Comparison of ENCODE assay signal across 1 cellular context in the genomic region with DNA sequence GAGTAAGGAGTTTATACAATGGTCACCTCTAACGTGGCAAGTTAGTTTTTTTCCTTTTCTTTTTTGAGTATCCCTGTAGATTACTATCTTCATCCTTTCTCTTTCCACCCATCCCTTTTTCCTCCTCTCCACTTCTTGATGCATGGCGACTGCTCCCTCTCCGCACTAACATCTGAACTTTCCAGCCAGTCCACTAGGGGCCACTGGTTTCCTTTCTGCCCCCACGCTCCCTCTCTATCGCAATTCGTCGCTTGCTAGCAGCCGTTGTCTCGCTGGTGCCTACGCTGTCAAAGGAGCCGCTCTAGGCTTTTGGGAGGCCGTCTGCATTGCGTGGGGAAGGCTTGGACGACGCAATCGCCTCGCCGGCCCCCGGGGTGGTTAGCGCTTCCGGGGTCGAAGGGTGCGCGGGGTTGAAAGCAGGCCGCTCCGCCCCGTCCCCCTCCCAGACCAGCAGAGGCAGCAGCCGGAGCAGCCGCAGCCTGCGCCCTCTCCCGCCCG.
TF ChIP-seq lines count a peak whose summit lies in the region.

A gene (plus strand): TSS at position 442 of the 498 bp plus-strand sequence. CDS start 2,699 bp downstream, outside the sequence.

TF ChIP-seq in HEK293, 187 proteins besides CTCF, POLR2A, EP300 and RAD21 (continued from another document and continues in another):
- TF ChIP-seq, protein P1, sequence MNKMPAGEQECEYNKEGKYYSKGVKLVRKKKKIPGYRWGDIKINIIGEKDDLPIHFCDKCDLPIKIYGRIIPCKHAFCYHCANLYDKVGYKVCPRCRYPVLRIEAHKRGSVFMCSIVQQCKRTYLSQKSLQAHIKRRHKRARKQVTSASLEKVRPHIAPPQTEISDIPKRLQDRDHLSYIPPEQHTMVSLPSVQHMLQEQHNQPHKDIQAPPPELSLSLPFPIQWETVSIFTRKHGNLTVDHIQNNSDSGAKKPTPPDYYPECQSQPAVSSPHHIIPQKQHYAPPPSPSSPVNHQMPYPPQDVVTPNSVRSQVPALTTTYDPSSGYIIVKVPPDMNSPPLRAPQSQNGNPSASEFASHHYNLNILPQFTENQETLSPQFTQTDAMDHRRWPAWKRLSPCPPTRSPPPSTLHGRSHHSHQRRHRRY (tag by site-specific recombination; IDR thresholded peaks at IDR 0.05): no peak
- TF ChIP-seq ZNF24 (tag by site-specific recombination; IDR thresholded peaks at IDR 0.05): peak; percentile 91; the same call in 1 of the 2 replicates
- peak; percentile 65; the same call in 1 of the 2 replicates for TF ChIP-seq ZSCAN23 (tag by site-specific recombination; IDR thresholded peaks at IDR 0.05)
- TF ChIP-seq, protein P2, sequence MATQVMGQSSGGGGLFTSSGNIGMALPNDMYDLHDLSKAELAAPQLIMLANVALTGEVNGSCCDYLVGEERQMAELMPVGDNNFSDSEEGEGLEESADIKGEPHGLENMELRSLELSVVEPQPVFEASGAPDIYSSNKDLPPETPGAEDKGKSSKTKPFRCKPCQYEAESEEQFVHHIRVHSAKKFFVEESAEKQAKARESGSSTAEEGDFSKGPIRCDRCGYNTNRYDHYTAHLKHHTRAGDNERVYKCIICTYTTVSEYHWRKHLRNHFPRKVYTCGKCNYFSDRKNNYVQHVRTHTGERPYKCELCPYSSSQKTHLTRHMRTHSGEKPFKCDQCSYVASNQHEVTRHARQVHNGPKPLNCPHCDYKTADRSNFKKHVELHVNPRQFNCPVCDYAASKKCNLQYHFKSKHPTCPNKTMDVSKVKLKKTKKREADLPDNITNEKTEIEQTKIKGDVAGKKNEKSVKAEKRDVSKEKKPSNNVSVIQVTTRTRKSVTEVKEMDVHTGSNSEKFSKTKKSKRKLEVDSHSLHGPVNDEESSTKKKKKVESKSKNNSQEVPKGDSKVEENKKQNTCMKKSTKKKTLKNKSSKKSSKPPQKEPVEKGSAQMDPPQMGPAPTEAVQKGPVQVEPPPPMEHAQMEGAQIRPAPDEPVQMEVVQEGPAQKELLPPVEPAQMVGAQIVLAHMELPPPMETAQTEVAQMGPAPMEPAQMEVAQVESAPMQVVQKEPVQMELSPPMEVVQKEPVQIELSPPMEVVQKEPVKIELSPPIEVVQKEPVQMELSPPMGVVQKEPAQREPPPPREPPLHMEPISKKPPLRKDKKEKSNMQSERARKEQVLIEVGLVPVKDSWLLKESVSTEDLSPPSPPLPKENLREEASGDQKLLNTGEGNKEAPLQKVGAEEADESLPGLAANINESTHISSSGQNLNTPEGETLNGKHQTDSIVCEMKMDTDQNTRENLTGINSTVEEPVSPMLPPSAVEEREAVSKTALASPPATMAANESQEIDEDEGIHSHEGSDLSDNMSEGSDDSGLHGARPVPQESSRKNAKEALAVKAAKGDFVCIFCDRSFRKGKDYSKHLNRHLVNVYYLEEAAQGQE (tag by site-specific recombination; IDR thresholded peaks at IDR 0.05): 0 out of 2 replicates have a peak, but pooled peaks have one; percentile 20
- TF ChIP-seq, protein P3, sequence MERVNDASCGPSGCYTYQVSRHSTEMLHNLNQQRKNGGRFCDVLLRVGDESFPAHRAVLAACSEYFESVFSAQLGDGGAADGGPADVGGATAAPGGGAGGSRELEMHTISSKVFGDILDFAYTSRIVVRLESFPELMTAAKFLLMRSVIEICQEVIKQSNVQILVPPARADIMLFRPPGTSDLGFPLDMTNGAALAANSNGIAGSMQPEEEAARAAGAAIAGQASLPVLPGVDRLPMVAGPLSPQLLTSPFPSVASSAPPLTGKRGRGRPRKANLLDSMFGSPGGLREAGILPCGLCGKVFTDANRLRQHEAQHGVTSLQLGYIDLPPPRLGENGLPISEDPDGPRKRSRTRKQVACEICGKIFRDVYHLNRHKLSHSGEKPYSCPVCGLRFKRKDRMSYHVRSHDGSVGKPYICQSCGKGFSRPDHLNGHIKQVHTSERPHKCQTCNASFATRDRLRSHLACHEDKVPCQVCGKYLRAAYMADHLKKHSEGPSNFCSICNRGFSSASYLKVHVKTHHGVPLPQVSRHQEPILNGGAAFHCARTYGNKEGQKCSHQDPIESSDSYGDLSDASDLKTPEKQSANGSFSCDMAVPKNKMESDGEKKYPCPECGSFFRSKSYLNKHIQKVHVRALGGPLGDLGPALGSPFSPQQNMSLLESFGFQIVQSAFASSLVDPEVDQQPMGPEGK (tag by site-specific recombination; IDR thresholded peaks at IDR 0.05): peak; percentile 92
- peak; percentile 69 for TF ChIP-seq YY2 (tag by site-specific recombination; IDR thresholded peaks at IDR 0.05)
- no peak for TF ChIP-seq ZNF416 (tag by site-specific recombination; IDR thresholded peaks at IDR 0.05)
- TF ChIP-seq ZNF184 (tag by site-specific recombination; IDR thresholded peaks at IDR 0.05): no peak
- TF ChIP-seq ZNF544 (tag by site-specific recombination; IDR thresholded peaks at IDR 0.05): no peak
- no peak for TF ChIP-seq ZFP37 (tag by site-specific recombination; IDR thresholded peaks at IDR 0.05)
- no peak for TF ChIP-seq REPIN1 (tag by site-specific recombination; IDR thresholded peaks at IDR 0.05; ENCODE audit: low read depth)
- TF ChIP-seq YY1 (tag by site-specific recombination; IDR thresholded peaks at IDR 0.05): peak; percentile 64; the same call in 1 of the 2 replicates
- peak; percentile 82 for TF ChIP-seq ZEB2 (tag by site-specific recombination; IDR thresholded peaks at IDR 0.05)
- TF ChIP-seq ZNF133 (tag by site-specific recombination; IDR thresholded peaks at IDR 0.05): no peak
- TF ChIP-seq ZNF501 (tag by site-specific recombination; IDR thresholded peaks at IDR 0.05): peak; percentile 82; the same call in 1 of the 2 replicates
- peak; percentile 96 for TF ChIP-seq ZNF629 (tag by site-specific recombination; IDR thresholded peaks at IDR 0.05)
- TF ChIP-seq, protein P4, sequence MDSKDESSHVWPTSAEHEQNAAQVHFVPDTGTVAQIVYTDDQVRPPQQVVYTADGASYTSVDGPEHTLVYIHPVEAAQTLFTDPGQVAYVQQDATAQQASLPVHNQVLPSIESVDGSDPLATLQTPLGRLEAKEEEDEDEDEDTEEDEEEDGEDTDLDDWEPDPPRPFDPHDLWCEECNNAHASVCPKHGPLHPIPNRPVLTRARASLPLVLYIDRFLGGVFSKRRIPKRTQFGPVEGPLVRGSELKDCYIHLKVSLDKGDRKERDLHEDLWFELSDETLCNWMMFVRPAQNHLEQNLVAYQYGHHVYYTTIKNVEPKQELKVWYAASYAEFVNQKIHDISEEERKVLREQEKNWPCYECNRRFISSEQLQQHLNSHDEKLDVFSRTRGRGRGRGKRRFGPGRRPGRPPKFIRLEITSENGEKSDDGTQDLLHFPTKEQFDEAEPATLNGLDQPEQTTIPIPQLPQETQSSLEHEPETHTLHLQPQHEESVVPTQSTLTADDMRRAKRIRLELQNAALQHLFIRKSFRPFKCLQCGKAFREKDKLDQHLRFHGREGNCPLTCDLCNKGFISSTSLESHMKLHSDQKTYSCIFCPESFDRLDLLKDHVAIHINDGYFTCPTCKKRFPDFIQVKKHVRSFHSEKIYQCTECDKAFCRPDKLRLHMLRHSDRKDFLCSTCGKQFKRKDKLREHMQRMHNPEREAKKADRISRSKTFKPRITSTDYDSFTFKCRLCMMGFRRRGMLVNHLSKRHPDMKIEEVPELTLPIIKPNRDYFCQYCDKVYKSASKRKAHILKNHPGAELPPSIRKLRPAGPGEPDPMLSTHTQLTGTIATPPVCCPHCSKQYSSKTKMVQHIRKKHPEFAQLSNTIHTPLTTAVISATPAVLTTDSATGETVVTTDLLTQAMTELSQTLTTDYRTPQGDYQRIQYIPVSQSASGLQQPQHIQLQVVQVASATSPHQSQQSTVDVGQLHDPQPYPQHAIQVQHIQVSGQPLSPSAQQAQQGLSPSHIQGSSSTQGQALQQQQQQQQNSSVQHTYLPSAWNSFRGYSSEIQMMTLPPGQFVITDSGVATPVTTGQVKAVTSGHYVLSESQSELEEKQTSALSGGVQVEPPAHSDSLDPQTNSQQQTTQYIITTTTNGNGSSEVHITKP (tag by site-specific recombination; IDR thresholded peaks at IDR 0.05): peak; percentile 82
- TF ChIP-seq ZNF530 (tag by site-specific recombination; IDR thresholded peaks at IDR 0.05; ENCODE audit: low read depth): no peak
- TF ChIP-seq, protein P5, sequence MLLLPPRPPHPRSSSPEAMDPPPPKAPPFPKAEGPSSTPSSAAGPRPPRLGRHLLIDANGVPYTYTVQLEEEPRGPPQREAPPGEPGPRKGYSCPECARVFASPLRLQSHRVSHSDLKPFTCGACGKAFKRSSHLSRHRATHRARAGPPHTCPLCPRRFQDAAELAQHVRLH (tag by site-specific recombination; IDR thresholded peaks at IDR 0.05): peak; percentile 99
- peak; percentile 97 for TF ChIP-seq ZNF660 (tag by site-specific recombination; IDR thresholded peaks at IDR 0.05)
- no peak for TF ChIP-seq GLIS2 (tag by site-specific recombination; IDR thresholded peaks at IDR 0.05)
- TF ChIP-seq, protein P6, sequence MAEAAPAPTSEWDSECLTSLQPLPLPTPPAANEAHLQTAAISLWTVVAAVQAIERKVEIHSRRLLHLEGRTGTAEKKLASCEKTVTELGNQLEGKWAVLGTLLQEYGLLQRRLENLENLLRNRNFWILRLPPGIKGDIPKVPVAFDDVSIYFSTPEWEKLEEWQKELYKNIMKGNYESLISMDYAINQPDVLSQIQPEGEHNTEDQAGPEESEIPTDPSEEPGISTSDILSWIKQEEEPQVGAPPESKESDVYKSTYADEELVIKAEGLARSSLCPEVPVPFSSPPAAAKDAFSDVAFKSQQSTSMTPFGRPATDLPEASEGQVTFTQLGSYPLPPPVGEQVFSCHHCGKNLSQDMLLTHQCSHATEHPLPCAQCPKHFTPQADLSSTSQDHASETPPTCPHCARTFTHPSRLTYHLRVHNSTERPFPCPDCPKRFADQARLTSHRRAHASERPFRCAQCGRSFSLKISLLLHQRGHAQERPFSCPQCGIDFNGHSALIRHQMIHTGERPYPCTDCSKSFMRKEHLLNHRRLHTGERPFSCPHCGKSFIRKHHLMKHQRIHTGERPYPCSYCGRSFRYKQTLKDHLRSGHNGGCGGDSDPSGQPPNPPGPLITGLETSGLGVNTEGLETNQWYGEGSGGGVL (tag by site-specific recombination; IDR thresholded peaks at IDR 0.05): peak; percentile 17
- TF ChIP-seq ZNF626 (tag by site-specific recombination; IDR thresholded peaks at IDR 0.05): no peak
- peak; percentile 33; the same call in 1 of the 2 replicates for TF ChIP-seq IKZF3 (tag by site-specific recombination; IDR thresholded peaks at IDR 0.05)
- peak; percentile 86 for TF ChIP-seq ZSCAN30 (tag by site-specific recombination; IDR thresholded peaks at IDR 0.05)
- no peak for TF ChIP-seq OVOL3 (tag by site-specific recombination; IDR thresholded peaks at IDR 0.05)
- TF ChIP-seq MYNN (tag by site-specific recombination; IDR thresholded peaks at IDR 0.05; ENCODE audit: borderline replicate concordance): no peak
- TF ChIP-seq ZFP69B (tag by site-specific recombination; IDR thresholded peaks at IDR 0.05): peak; percentile 73
- TF ChIP-seq ZBTB8A (tag by site-specific recombination; IDR thresholded peaks at IDR 0.05): peak; percentile 77
- TF ChIP-seq, protein P7, sequence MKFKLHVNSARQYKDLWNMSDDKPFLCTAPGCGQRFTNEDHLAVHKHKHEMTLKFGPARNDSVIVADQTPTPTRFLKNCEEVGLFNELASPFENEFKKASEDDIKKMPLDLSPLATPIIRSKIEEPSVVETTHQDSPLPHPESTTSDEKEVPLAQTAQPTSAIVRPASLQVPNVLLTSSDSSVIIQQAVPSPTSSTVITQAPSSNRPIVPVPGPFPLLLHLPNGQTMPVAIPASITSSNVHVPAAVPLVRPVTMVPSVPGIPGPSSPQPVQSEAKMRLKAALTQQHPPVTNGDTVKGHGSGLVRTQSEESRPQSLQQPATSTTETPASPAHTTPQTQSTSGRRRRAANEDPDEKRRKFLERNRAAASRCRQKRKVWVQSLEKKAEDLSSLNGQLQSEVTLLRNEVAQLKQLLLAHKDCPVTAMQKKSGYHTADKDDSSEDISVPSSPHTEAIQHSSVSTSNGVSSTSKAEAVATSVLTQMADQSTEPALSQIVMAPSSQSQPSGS (tag by site-specific recombination; IDR thresholded peaks at IDR 0.05; ENCODE audit: low read depth): peak; percentile 65; the same call in 1 of the 2 replicates
- no peak for TF ChIP-seq ZNF121 (tag by site-specific recombination; IDR thresholded peaks at IDR 0.05)
- peak; percentile 62 for TF ChIP-seq ZNF654 (tag by site-specific recombination; IDR thresholded peaks at IDR 0.05; ENCODE audit: low read depth)
- TF ChIP-seq ZBTB17 (tag by site-specific recombination; IDR thresholded peaks at IDR 0.05): peak; percentile 90
- peak; percentile 95 for TF ChIP-seq EGR2 (tag by site-specific recombination; IDR thresholded peaks at IDR 0.05; ENCODE audit: low read depth)
- TF ChIP-seq SCRT2 (tag by site-specific recombination; IDR thresholded peaks at IDR 0.05): no peak
- TF ChIP-seq ZNF394 (tag by site-specific recombination; IDR thresholded peaks at IDR 0.05; ENCODE audit: borderline replicate concordance): peak; percentile 68
- TF ChIP-seq, protein P8, sequence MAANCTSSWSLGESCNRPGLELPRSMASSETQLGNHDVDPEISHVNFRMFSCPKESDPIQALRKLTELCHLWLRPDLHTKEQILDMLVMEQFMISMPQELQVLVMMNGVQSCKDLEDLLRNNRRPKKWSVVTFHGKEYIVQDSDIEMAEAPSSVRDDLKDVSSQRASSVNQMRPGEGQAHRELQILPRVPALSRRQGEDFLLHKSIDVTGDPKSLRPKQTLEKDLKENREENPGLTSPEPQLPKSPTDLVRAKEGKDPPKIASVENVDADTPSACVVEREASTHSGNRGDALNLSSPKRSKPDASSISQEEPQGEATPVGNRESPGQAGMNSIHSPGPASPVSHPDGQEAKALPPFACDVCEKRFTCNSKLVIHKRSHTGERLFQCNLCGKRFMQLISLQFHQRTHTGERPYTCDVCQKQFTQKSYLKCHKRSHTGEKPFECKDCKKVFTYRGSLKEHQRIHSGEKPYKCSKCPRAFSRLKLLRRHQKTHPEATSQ (tag by site-specific recombination; IDR thresholded peaks at IDR 0.05): 0 out of 2 replicates have a peak, but pooled peaks have one; percentile 60
- TF ChIP-seq, protein P9, sequence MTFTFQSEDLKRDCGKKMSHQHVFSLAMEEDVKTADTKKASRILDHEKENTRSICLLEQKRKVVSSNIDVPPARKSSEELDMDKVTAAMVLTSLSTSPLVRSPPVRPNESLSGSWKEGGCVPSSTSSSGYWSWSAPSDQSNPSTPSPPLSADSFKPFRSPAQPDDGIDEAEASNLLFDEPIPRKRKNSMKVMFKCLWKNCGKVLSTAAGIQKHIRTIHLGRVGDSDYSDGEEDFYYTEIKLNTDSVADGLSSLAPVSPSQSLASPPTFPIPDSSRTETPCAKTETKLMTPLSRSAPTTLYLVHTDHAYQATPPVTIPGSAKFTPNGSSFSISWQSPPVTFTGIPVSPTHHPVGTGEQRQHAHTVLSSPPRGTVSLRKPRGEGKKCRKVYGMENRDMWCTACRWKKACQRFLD (tag by site-specific recombination; IDR thresholded peaks at IDR 0.05): no peak
- TF ChIP-seq HOXD13 (CRISPR knock-in tag; IDR thresholded peaks at IDR 0.05; ENCODE audit: borderline replicate concordance): no peak
- peak; percentile 85 for TF ChIP-seq ZBTB21 (tag by site-specific recombination; IDR thresholded peaks at IDR 0.05)
- no peak; the same call in 1 of the 2 replicates for TF ChIP-seq KLF10 (tag by site-specific recombination; IDR thresholded peaks at IDR 0.05)
- TF ChIP-seq TCF7L2 (IDR thresholded peaks at IDR 0.05; ENCODE audit: borderline replicate concordance, low read depth, low read length): peak; percentile 42; the same call in 1 of the 2 replicates
- no peak for TF ChIP-seq ZNF677 (tag by site-specific recombination; IDR thresholded peaks at IDR 0.05)
- no peak for TF ChIP-seq ZFP41 (tag by site-specific recombination; IDR thresholded peaks at IDR 0.05; ENCODE audit: borderline replicate concordance)
